9 cellular contexts compared by ENCODE assay signal in the genomic region with DNA sequence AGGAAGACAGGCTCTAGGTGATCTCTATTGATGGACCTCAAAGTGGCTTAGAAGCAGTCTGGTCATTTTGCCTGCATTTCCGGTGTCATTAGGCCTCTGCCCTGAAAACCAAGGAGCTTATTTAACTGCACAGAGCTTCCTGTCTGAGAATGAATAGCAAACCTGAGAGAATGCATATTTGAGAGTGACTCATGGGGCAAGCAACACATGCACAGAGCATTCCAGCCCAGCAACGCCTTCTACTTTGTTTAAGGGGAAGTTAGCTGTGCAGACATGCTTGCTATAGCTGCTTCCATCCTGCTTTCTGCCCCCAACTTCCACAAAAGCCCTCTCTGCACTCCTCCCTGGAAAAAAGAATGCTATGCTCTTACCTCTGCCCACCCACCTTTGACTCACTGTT.
A peak's percentile ranks its signal among the peaks of the same experiment; 100 is the strongest.
DNase-seq lines count a peak whose midpoint lies in the region; ATAC-seq and TF ChIP-seq lines count a peak whose summit lies in the region.
"Had no signal": no experiment of that assay in that cellular context is flagged by ENCODE, and none has a peak within 500 bp of the region (broad histone marks: within the 10 kb centered on the region; RNA-seq: fewer than 3 reads in every experiment).

No MANE protein-coding gene starts in this region.

- H3K27ac ChIP-seq in SK-N-SH (ENCODE audit: low read depth in 2 of 2, low read length in 1 of 2) (peak overlapping the region in 1 of 2 experiments; percentile 53; a peak in 1 of 4 replicates), mesodermal cell (ENCODE audit: low read depth, low read length, severe bottlenecking) (peak overlapping the region; percentile 78)

- intact Hi-C loops in activated naive CD4-positive, alpha-beta T cell treated with anti-CD3 and anti-CD28 coated beads for 36 hours (cut with micrococcal nuclease) = no loop called here

- no peak for TF ChIP-seq EP300 in SK-N-SH (IDR thresholded peaks at IDR 0.05; ENCODE audit: borderline replicate concordance in 1 of 2, low read depth in 1 of 2, low read length in 1 of 2)

- DNase-seq in SK-N-SH (no peak), C1 segment of cervical spinal cord (lab: John Stamatoyannopoulos, UW) (no peak), NCI-H2227 treated with DMSO at 0.1 percent for 48 hours (lab: John Stamatoyannopoulos, UW) (no peak), T-cell (no peak)
- no peak for DNase-seq in activated naive CD4-positive, alpha-beta T cell treated with anti-CD3 and anti-CD28 coated beads for 36 hours

- no peaks in the 10 kb centered on the region for H3K79me2 ChIP-seq in SK-N-SH (ENCODE audit: insufficient read depth)

- H3K9ac ChIP-seq in SK-N-SH = no peak overlapping the region

- H2AFZ ChIP-seq in SK-N-SH (ENCODE audit: low read depth) = peak overlapping the region; percentile 81

- peak overlapping the region; percentile 47; the same call in 1 of the 2 replicates for H3K4me2 ChIP-seq in SK-N-SH

- CTCF ChIA-PET in SK-N-SH (lab: Yijun Ruan, JAX) (interaction anchor here (1.1 kb wide), 1 partner anchor 10 kb away, joined by 3 read pairs; no protein-coding TSS in a partner anchor), T-cell (lab: Charles Lee) (no interaction called here)
- CTCF ChIA-PET in activated naive CD4-positive, alpha-beta T cell treated with anti-CD3 and anti-CD28 coated beads for 36 hours (lab: Charles Lee) = no interaction called here

- no peak overlapping the region for H3K27ac Mint-ChIP-seq in activated naive CD4-positive, alpha-beta T cell treated with anti-CD3 and anti-CD28 coated beads for 36 hours
- H3K27ac Mint-ChIP-seq in T-cell = no peak overlapping the region

- no peaks in the 10 kb centered on the region for H3K27me3 ChIP-seq in SK-N-SH (ENCODE audit: insufficient read depth)

- no peak overlapping the region for H3K4me3 ChIP-seq in SK-N-SH (ENCODE audit: low read depth in 2 of 2, low read length in 1 of 2)
- H3K4me3 ChIP-seq in mesodermal cell (ENCODE audit: extremely low read depth, insufficient read depth, low read length, poor library complexity, severe bottlenecking) = no peak overlapping the region
- H3K4me3 ChIP-seq: K562 had no signal

- H3K9me3 ChIP-seq in SK-N-SH (no peaks in the 10 kb centered on the region), mesodermal cell (ENCODE audit: control insufficient read depth, low read length) (no peaks in the 10 kb centered on the region)

- POLR2A ChIA-PET in SK-N-SH (lab: Yijun Ruan, JAX) (no interaction called here), T-cell (lab: Charles Lee) (no interaction called here)

- H4K20me1 ChIP-seq in SK-N-SH (ENCODE audit: insufficient read depth) = no peaks in the 10 kb centered on the region

- ATAC-seq in GM18517 (IDR thresholded peaks at IDR 0.05; ENCODE audit: unreplicated experiment) = peak; percentile 66
- peak; percentile 61 for ATAC-seq in HG02970 (IDR thresholded peaks at IDR 0.05; ENCODE audit: low FRiP score, unreplicated experiment)
- ATAC-seq in T-cell (replicated peaks in 1 of 4) = no peak
- ATAC-seq: K562 had no signal

- no peak for TF ChIP-seq CTCF in SK-N-SH (IDR thresholded peaks at IDR 0.05)

- H3K36me3 ChIP-seq in SK-N-SH (replicated peaks in 1 of 2; ENCODE audit: control insufficient read depth in 1 of 2, insufficient read depth in 2 of 2, low read length in 1 of 2) (no peaks in the 10 kb centered on the region), mesodermal cell (ENCODE audit: control insufficient read depth, insufficient read depth, low read length) (no peaks in the 10 kb centered on the region)

- TF ChIP-seq RAD21 in SK-N-SH (IDR thresholded peaks at IDR 0.05; ENCODE audit: low read length) = no peak

- H3K9me3 Mint-ChIP-seq in activated naive CD4-positive, alpha-beta T cell treated with anti-CD3 and anti-CD28 coated beads for 36 hours = peaks cover 4% of the 10 kb centered on the region
- peaks cover 0 to 7% (median 4%) of the 10 kb centered on the region in 3 donors for H3K9me3 Mint-ChIP-seq in T-cell

- H3K9me2 ChIP-seq in SK-N-SH = no peaks in the 10 kb centered on the region

- no peaks in the 10 kb centered on the region for H3F3A ChIP-seq in SK-N-SH (replicated peaks; ENCODE audit: insufficient read depth)

- H3K4me1 Mint-ChIP-seq in activated naive CD4-positive, alpha-beta T cell treated with anti-CD3 and anti-CD28 coated beads for 36 hours (ENCODE audit: low read depth) = no peaks in the 10 kb centered on the region
- H3K4me1 Mint-ChIP-seq in T-cell = no peaks in the 10 kb centered on the region

- no peak overlapping the region for H3K4me3 Mint-ChIP-seq in activated naive CD4-positive, alpha-beta T cell treated with anti-CD3 and anti-CD28 coated beads for 36 hours
- no peak overlapping the region for H3K4me3 Mint-ChIP-seq in T-cell

- no peaks in the 10 kb centered on the region for H3K36me3 Mint-ChIP-seq in activated naive CD4-positive, alpha-beta T cell treated with anti-CD3 and anti-CD28 coated beads for 36 hours (ENCODE audit: low read depth)
- H3K36me3 Mint-ChIP-seq in T-cell = no peaks in the 10 kb centered on the region

- H3K27me3 Mint-ChIP-seq in activated naive CD4-positive, alpha-beta T cell treated with anti-CD3 and anti-CD28 coated beads for 36 hours (ENCODE audit: low read depth) = no peaks in the 10 kb centered on the region
- H3K27me3 Mint-ChIP-seq in T-cell = no peaks in the 10 kb centered on the region

- peaks cover 0 to 10% of the 10 kb centered on the region in 2 experiments; a peak in 2 of 4 replicates for H3K4me1 ChIP-seq in SK-N-SH (ENCODE audit: control insufficient read depth in 1 of 2, insufficient read depth in 2 of 2, low read depth in 1 of 2, low read length in 1 of 2)
- peaks cover 14% of the 10 kb centered on the region for H3K4me1 ChIP-seq in mesodermal cell (ENCODE audit: control insufficient read depth, insufficient read depth, low read length, poor library complexity, severe bottlenecking)

- WGBS in SK-N-SH (ENCODE audit: low lambda C conversion rate) = 22% methylated on average over 2 of the region's 2 CpGs
- WGBS in mesodermal cell (ENCODE audit: insufficient coverage in 2 of 2), 2 experiments = 85% methylated on average over 2 of the region's 2 CpGs; no CpG with 5 or more reads in 1 of the 2 experiments

TF ChIP-seq in SK-N-SH, 30 proteins besides CTCF, POLR2A, EP300 and RAD21 (continues in another document):
- TF ChIP-seq POLR2AphosphoS5 (IDR thresholded peaks at IDR 0.05; ENCODE audit: low read depth, low read length) (no peak), TEAD4 (IDR thresholded peaks at IDR 0.05; ENCODE audit: borderline replicate concordance, insufficient read depth) (peak; percentile 31; the same call in 1 of the 2 replicates), ELF1 (IDR thresholded peaks at IDR 0.05) (0 out of 2 replicates have a peak, but pooled peaks have one; percentile 9), ZBTB33 (IDR thresholded peaks at IDR 0.05; ENCODE audit: borderline replicate concordance, low read depth) (no peak), NFIC (IDR thresholded peaks at IDR 0.05; ENCODE audit: borderline replicate concordance) (no peak), FOXJ3 (CRISPR knock-in tag; IDR thresholded peaks at IDR 0.05) (no peak), USF2 (IDR thresholded peaks at IDR 0.05; ENCODE audit: borderline replicate concordance, low read depth, low read length) (no peak), TCF12 (IDR thresholded peaks at IDR 0.05) (peak; percentile 53), CHD2 (IDR thresholded peaks at IDR 0.05; ENCODE audit: low read length, partially characterized antibody) (no peak)
- TF ChIP-seq, protein P1, sequence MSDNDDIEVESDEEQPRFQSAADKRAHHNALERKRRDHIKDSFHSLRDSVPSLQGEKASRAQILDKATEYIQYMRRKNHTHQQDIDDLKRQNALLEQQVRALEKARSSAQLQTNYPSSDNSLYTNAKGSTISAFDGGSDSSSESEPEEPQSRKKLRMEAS (IDR thresholded peaks at IDR 0.05; ENCODE audit: low read depth) = 0 out of 2 replicates have a peak, but pooled peaks have one; percentile 39

Comparison
In these comparisons a context has a peak if more than half of its experiments do, and no peak if none do; other contexts are left out.
1. ATAC-seq: peak in GM18517 (single experiment) and HG02970 (single experiment); none in T-cell (0 of 4).